In the genomic region with DNA sequence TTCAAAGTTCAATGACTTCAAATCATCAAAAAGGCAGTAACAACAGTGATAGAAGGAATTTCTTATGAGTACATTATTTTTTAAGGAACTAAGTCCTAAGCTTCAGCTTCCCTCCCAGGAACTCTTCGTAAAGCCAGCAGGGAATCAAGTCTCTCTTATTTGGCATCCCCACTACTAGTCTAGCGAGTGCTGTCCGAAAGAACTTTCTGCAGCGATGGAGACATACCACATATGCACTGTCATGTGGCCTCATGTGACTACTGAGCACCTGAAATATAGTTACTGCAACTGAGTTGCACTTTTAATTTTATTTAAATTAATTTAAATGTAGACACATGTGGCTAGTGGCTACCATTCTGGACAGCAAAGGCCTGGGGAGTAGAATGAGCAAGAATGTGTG, we compare ENCODE assay signal across 21 cellular contexts. TPM values are rescaled to one million over a fixed set of nuclear protein-coding genes. Genes with fewer than 3 reads are reported as not detected.
DNase-seq lines count a peak whose midpoint lies in the region; ATAC-seq and TF ChIP-seq lines count a peak whose summit lies in the region.
"Had no signal": no experiment of that assay in that cellular context is flagged by ENCODE, and none has a peak within 500 bp of the region (broad histone marks: within the 10 kb centered on the region; RNA-seq: fewer than 3 reads in every experiment).

No MANE protein-coding gene starts in this region.

- H3K79me2 ChIP-seq in MM.1S (ENCODE audit: low read length), result no peaks in the 10 kb centered on the region

- H3K27ac Mint-ChIP-seq in activated naive CD4-positive, alpha-beta T cell treated with anti-CD3 and anti-CD28 coated beads, Interleukin-2, amount 10 ng/mL, durations not matched to agents 7 days and 5 days, result peak overlapping the region; percentile 55
- no peak overlapping the region for H3K27ac Mint-ChIP-seq in activated naive CD4-positive, alpha-beta T cell treated with anti-CD3 and anti-CD28 coated beads, Interleukin-2, amount 50 U/mL, for 72 hours
- peak overlapping the region; percentile 10 for H3K27ac Mint-ChIP-seq in CD8-positive, alpha-beta T cell

- H3K27me3 ChIP-seq in CD8-positive, alpha-beta T cell (ENCODE audit: insufficient read depth, low read length), result no peaks in the 10 kb centered on the region
- H3K27me3 ChIP-seq in neutrophil (no peaks in the 10 kb centered on the region), subcutaneous abdominal adipose tissue (ENCODE audit: control insufficient read depth in 5 of 5, insufficient read depth in 4 of 5, low read length in 5 of 5) (no peaks in the 10 kb centered on the region), MM.1S (replicated peaks; ENCODE audit: insufficient read depth, low read length) (no peaks in the 10 kb centered on the region)
- H3K27me3 ChIP-seq: BLaER1 treated with 17β-estradiol and CSF1 and Interleukin-3, amounts not matched to agents 10 nM and 100 nM had no signal

- H3K9me3 ChIP-seq in CD8-positive, alpha-beta T cell (ENCODE audit: low read length), result no peaks in the 10 kb centered on the region
- no peaks in the 10 kb centered on the region for H3K9me3 ChIP-seq in neutrophil
- H3K9me3 ChIP-seq in subcutaneous abdominal adipose tissue (ENCODE audit: control insufficient read depth in 5 of 5, low read length in 5 of 5), result no peaks in the 10 kb centered on the region
- no peaks in the 10 kb centered on the region for H3K9me3 ChIP-seq in MM.1S (replicated peaks; ENCODE audit: insufficient read depth, low read length)
- H3K9me3 ChIP-seq: BLaER1 treated with 17β-estradiol and CSF1 and Interleukin-3, amounts not matched to agents 10 nM and 100 nM; HAP-1 had no signal

- CTCF ChIA-PET in activated naive CD4-positive, alpha-beta T cell treated with anti-CD3 and anti-CD28 coated beads, Interleukin-2, amount 10 ng/mL, durations not matched to agents 7 days and 5 days (lab: Charles Lee), result interaction anchor here (4.6 kb wide), 1 partner anchor 73 kb away, joined by 17 read pairs; no protein-coding TSS in a partner anchor
- CTCF ChIA-PET in CD8-positive, alpha-beta T cell (lab: Charles Lee), result interaction anchor here (1.5 to 2.1 kb wide), 2 partner anchors 12 to 24 kb away, joined by 3 to 6 read pairs; no protein-coding TSS in a partner anchor

- no peaks in the 10 kb centered on the region for H3K9me2 ChIP-seq in MM.1S (replicated peaks; ENCODE audit: insufficient read depth, low read length)

- H3K4me1 ChIP-seq in CD8-positive, alpha-beta T cell (ENCODE audit: insufficient read depth, low read length), result no peaks in the 10 kb centered on the region
- peaks cover 9 to 10% of the 10 kb centered on the region in 2 experiments for H3K4me1 ChIP-seq in neutrophil (ENCODE audit: control insufficient read depth in 1 of 2, insufficient read depth in 1 of 2, low read depth in 1 of 2, low read length in 1 of 2)
- peaks cover 0 to 49% (median 26%) of the 10 kb centered on the region in 5 donors for H3K4me1 ChIP-seq in subcutaneous abdominal adipose tissue (ENCODE audit: control insufficient read depth in 5 of 5, insufficient read depth in 5 of 5, low read length in 5 of 5)
- no peaks in the 10 kb centered on the region for H3K4me1 ChIP-seq in MM.1S (ENCODE audit: low read length)
- H3K4me1 ChIP-seq: HAP-1 had no signal

- peaks cover 2% of the 10 kb centered on the region for H3K9me3 Mint-ChIP-seq in activated naive CD4-positive, alpha-beta T cell treated with anti-CD3 and anti-CD28 coated beads, Interleukin-2, amount 10 ng/mL, durations not matched to agents 7 days and 5 days
- H3K9me3 Mint-ChIP-seq in activated naive CD4-positive, alpha-beta T cell treated with anti-CD3 and anti-CD28 coated beads, Interleukin-2, amount 50 U/mL, for 72 hours, result no peaks in the 10 kb centered on the region
- H3K9me3 Mint-ChIP-seq in CD8-positive, alpha-beta T cell, result no peaks in the 10 kb centered on the region

- no peak for ATAC-seq in activated naive CD4-positive, alpha-beta T cell treated with anti-CD3 and anti-CD28 coated beads, Interleukin-2, amount 50 U/mL, for 72 hours
- ATAC-seq in CD8-positive, alpha-beta T cell, result no peak
- ATAC-seq in GM18909 (IDR thresholded peaks at IDR 0.05; ENCODE audit: poor library complexity, unreplicated experiment), result no peak
- ATAC-seq: GM12878, HepG2 had no signal

- H2AFZ ChIP-seq in MM.1S (ENCODE audit: low read length), result no peak overlapping the region
- H2AFZ ChIP-seq: GM23248 had no signal

- H3K9ac ChIP-seq in subcutaneous abdominal adipose tissue (ENCODE audit: low read length in 5 of 5) (no peak overlapping the region), MM.1S (ENCODE audit: low read length) (no peak overlapping the region)
- H3K9ac ChIP-seq: BLaER1 treated with 17β-estradiol and CSF1 and Interleukin-3, amounts not matched to agents 10 nM and 100 nM; GM23248 had no signal

- no peaks in the 10 kb centered on the region for H3K36me3 ChIP-seq in CD8-positive, alpha-beta T cell (ENCODE audit: insufficient read depth, low read length)
- H3K36me3 ChIP-seq in neutrophil, result no peaks in the 10 kb centered on the region
- H3K36me3 ChIP-seq in subcutaneous abdominal adipose tissue (ENCODE audit: control insufficient read depth in 5 of 5, insufficient read depth in 5 of 5, low read length in 5 of 5), result peaks cover 30 to 65% (median 36%) of the 10 kb centered on the region in 5 donors
- no peaks in the 10 kb centered on the region; the same call in 1 of the 2 replicates for H3K36me3 ChIP-seq in MM.1S (replicated peaks; ENCODE audit: insufficient read depth, low read length)

- H3K4me3 Mint-ChIP-seq in activated naive CD4-positive, alpha-beta T cell treated with anti-CD3 and anti-CD28 coated beads, Interleukin-2, amount 10 ng/mL, durations not matched to agents 7 days and 5 days, result no peak overlapping the region
- H3K4me3 Mint-ChIP-seq in CD8-positive, alpha-beta T cell, result no peak overlapping the region
- H3K4me3 Mint-ChIP-seq: CD8-positive, alpha-beta memory T cell had no signal

- H3K4me1 Mint-ChIP-seq in activated naive CD4-positive, alpha-beta T cell treated with anti-CD3 and anti-CD28 coated beads, Interleukin-2, amount 10 ng/mL, durations not matched to agents 7 days and 5 days, result no peaks in the 10 kb centered on the region
- peaks cover 11% of the 10 kb centered on the region for H3K4me1 Mint-ChIP-seq in CD8-positive, alpha-beta T cell (ENCODE audit: low read depth)

- no peak overlapping the region for H3K27ac ChIP-seq in CD8-positive, alpha-beta T cell (ENCODE audit: low read depth, low read length)
- peak overlapping the region; percentile 2 for H3K27ac ChIP-seq in neutrophil
- H3K27ac ChIP-seq in subcutaneous abdominal adipose tissue (ENCODE audit: low read depth, low read length), result peak overlapping the region; percentile 65
- no peak overlapping the region for H3K27ac ChIP-seq in MM.1S (ENCODE audit: low read length)
- H3K27ac ChIP-seq: BLaER1 treated with 17β-estradiol and CSF1 and Interleukin-3, amounts not matched to agents 10 nM and 100 nM had no signal

- POLR2A ChIA-PET in CD8-positive, alpha-beta T cell (lab: Charles Lee), result interaction anchor here (0.9 to 1.0 kb wide), 2 partner anchors 12 to 45 kb away, joined by 3 to 4 read pairs; no protein-coding TSS in a partner anchor

- DNase-seq in activated naive CD4-positive, alpha-beta T cell treated with anti-CD3 and anti-CD28 coated beads, Interleukin-2, amount 10 ng/mL, durations not matched to agents 7 days and 5 days, result no peak
- DNase-seq in activated naive CD4-positive, alpha-beta T cell treated with anti-CD3 and anti-CD28 coated beads, Interleukin-2, amount 50 U/mL, for 72 hours (ENCODE audit: low spot score in 2 of 2), result no peak
- no peak for DNase-seq in CD8-positive, alpha-beta T cell
- no peak for DNase-seq in MM.1S
- DNase-seq: 8988T; CD8-positive, alpha-beta memory T cell; COR-L47; DMS 273 treated with DMSO at 0.1 percent for 48 hours; DMS53; DND-41; EL; GM23248 had no signal

- no peak for TF ChIP-seq CTCF in CD8-positive, alpha-beta T cell (IDR thresholded peaks at IDR 0.05)
- TF ChIP-seq CTCF in neutrophil (IDR thresholded peaks at IDR 0.05) (no peak), MM.1S (IDR thresholded peaks at IDR 0.05; ENCODE audit: low read length) (no peak)

- intact Hi-C loops in CD8-positive, alpha-beta T cell (cut with DNase I, micrococcal nuclease), result no loop called here

- no peak overlapping the region for H3K4me2 ChIP-seq in MM.1S (ENCODE audit: low read depth, low read length)
- H3K4me2 ChIP-seq: BLaER1 treated with 17β-estradiol and CSF1 and Interleukin-3, amounts not matched to agents 10 nM and 100 nM had no signal

- no peaks in the 10 kb centered on the region for H3F3A ChIP-seq in MM.1S (ENCODE audit: insufficient read depth, low read length)

- H3K27me3 Mint-ChIP-seq in activated naive CD4-positive, alpha-beta T cell treated with anti-CD3 and anti-CD28 coated beads, Interleukin-2, amount 10 ng/mL, durations not matched to agents 7 days and 5 days, result no peaks in the 10 kb centered on the region
- H3K27me3 Mint-ChIP-seq in CD8-positive, alpha-beta T cell (ENCODE audit: low read depth), result no peaks in the 10 kb centered on the region
- H3K27me3 Mint-ChIP-seq: CD8-positive, alpha-beta memory T cell had no signal

- H3K4me3 ChIP-seq in CD8-positive, alpha-beta T cell (ENCODE audit: low read depth, low read length), result no peak overlapping the region
- no peak overlapping the region for H3K4me3 ChIP-seq in neutrophil (ENCODE audit: low read depth in 1 of 2, low read length in 1 of 2)
- H3K4me3 ChIP-seq in subcutaneous abdominal adipose tissue (ENCODE audit: low read depth in 1 of 5, low read length in 5 of 5), result no peak overlapping the region
- no peak overlapping the region for H3K4me3 ChIP-seq in MM.1S (ENCODE audit: low read length)
- H3K4me3 ChIP-seq: BLaER1 treated with 17β-estradiol and CSF1 and Interleukin-3, amounts not matched to agents 10 nM and 100 nM; GM12878; GM23248; HAP-1 had no signal

- peaks cover 59% of the 10 kb centered on the region for H3K36me3 Mint-ChIP-seq in activated naive CD4-positive, alpha-beta T cell treated with anti-CD3 and anti-CD28 coated beads, Interleukin-2, amount 10 ng/mL, durations not matched to agents 7 days and 5 days
- peaks cover 7 to 8% of the 10 kb centered on the region in 2 donors for H3K36me3 Mint-ChIP-seq in activated naive CD4-positive, alpha-beta T cell treated with anti-CD3 and anti-CD28 coated beads, Interleukin-2, amount 50 U/mL, for 72 hours
- H3K36me3 Mint-ChIP-seq in CD8-positive, alpha-beta T cell, result peaks cover 52% of the 10 kb centered on the region

- H4K20me1 ChIP-seq in MM.1S (ENCODE audit: insufficient read depth, low read length), result no peaks in the 10 kb centered on the region

RNA-seq across cellular contexts. Expression of gene TSPAN3, which starts 23.9 kb away (rescaled TPM):
- total RNA-seq in activated naive CD4-positive, alpha-beta T cell treated with anti-CD3 and anti-CD28 coated beads, Interleukin-2, amount 50 U/mL, for 72 hours, result 10 to 100 TPM in 1 of 2 donors, 1 to 10 TPM in 1; 6.9 to 27.1 TPM
- total RNA-seq in CD8-positive, alpha-beta T cell, result 10 to 100 TPM; 21.4 to 22.7 TPM

RNA-seq across cellular contexts. Expression of gene PSTPIP1, which starts 52.1 kb away (rescaled TPM):
- 100 to 1,000 TPM in 1 of 2 donors, 10 to 100 TPM in 1; 95.5 to 149 TPM for total RNA-seq in activated naive CD4-positive, alpha-beta T cell treated with anti-CD3 and anti-CD28 coated beads, Interleukin-2, amount 50 U/mL, for 72 hours
- total RNA-seq in CD8-positive, alpha-beta T cell, result 10 to 100 TPM; 86.7 to 88.0 TPM
- total RNA-seq: A673, G401, GM23248 had no signal

Comparison
In these comparisons a context has a peak if more than half of its experiments do, and no peak if none do; other contexts are left out.
1. H3K27ac Mint-ChIP-seq: peak in activated naive CD4-positive, alpha-beta T cell treated with anti-CD3 and anti-CD28 coated beads, Interleukin-2, amount 10 ng/mL, durations not matched to agents 7 days and 5 days (single experiment) and CD8-positive, alpha-beta T cell (single experiment); none in activated naive CD4-positive, alpha-beta T cell treated with anti-CD3 and anti-CD28 coated beads, Interleukin-2, amount 50 U/mL, for 72 hours (0 of 2).
2. H3K27ac ChIP-seq: peak in neutrophil (single experiment) and subcutaneous abdominal adipose tissue (single experiment); none in CD8-positive, alpha-beta T cell (single experiment) and MM.1S (single experiment).